8 cellular contexts compared by ENCODE assay signal in genomic region chr3:105986343-105986742, GRCh38.
DNase-seq lines count a peak whose midpoint lies in the region; ATAC-seq, FAIRE-seq and TF ChIP-seq lines count a peak whose summit lies in the region.
"Not testable (repeated sequence)": the region's sequence is repeated elsewhere in the genome, so short reads cannot be mapped to it uniquely, and the experiment has no call there.

No MANE protein-coding gene starts in this region.

- not testable (repeated sequence) for H3K9me3 ChIP-seq in A549; K562 (replicated peaks; ENCODE audit: control insufficient read depth, insufficient read depth, low read depth, low read length)

- not testable (repeated sequence) for H3K9ac ChIP-seq in K562 (ENCODE audit: insufficient read depth in 1 of 2, low read depth in 2 of 2, low read length in 2 of 2)

- H3K27me3 ChIP-seq in K562 (ENCODE audit: control insufficient read depth in 2 of 2, insufficient read depth in 2 of 2, low read length in 2 of 2), result not testable (repeated sequence)

- H3K4me3 ChIP-seq in A549, K562: not testable (repeated sequence)

- POLR2A ChIA-PET in A549 (lab: Yijun Ruan, JAX); K562 (lab: Yijun Ruan, JAX): not testable (repeated sequence)

- not testable (repeated sequence) for ATAC-seq in A549, K562
- ATAC-seq in activated naive CD8-positive, alpha-beta T cell treated with anti-CD3 and anti-CD28 coated beads, Interleukin-2, amount 50 U/mL, for 24 hours, result peak; percentile 52
- ATAC-seq in stimulated activated effector memory CD8-positive, alpha-beta T cell treated with anti-CD3 and anti-CD28 coated beads, Interleukin-12 subunit alpha, Interleukin-12 subunit beta, amount 100 ng/mL, for 72 hours, result peak; percentile 90

- H3K9me3 Mint-ChIP-seq in activated naive CD8-positive, alpha-beta T cell treated with anti-CD3 and anti-CD28 coated beads, Interleukin-2, amount 50 U/mL, for 24 hours, result peaks cover 53% of the 10 kb centered on the region
- peaks cover 12% of the 10 kb centered on the region for H3K9me3 Mint-ChIP-seq in stimulated activated effector memory CD8-positive, alpha-beta T cell treated with anti-CD3 and anti-CD28 coated beads, Interleukin-12 subunit alpha, Interleukin-12 subunit beta, amount 100 ng/mL, for 72 hours

- not testable (repeated sequence) for DNase-seq in A549 (ENCODE audit: low read depth in 1 of 2, low spot score in 1 of 2); GM12891 (ENCODE audit: insufficient read length, low spot score); GM18507 (ENCODE audit: extremely low spot score, insufficient read length, low read depth); HTR-8/SVneo (ENCODE audit: insufficient read length, low spot score); activated naive CD8-positive, alpha-beta T cell treated with anti-CD3 and anti-CD28 coated beads, Interleukin-2, amount 50 U/mL, for 24 hours; K562 (ENCODE audit: extremely low read depth in 1 of 4, low spot score in 3 of 4); stimulated activated effector memory CD8-positive, alpha-beta T cell treated with anti-CD3 and anti-CD28 coated beads, Interleukin-12 subunit alpha, Interleukin-12 subunit beta, amount 100 ng/mL, for 72 hours (ENCODE audit: low spot score in 2 of 2); urothelium cell line (ENCODE audit: low spot score)

- not testable (repeated sequence) for H2AFZ ChIP-seq in K562 (ENCODE audit: low read depth, low read length)

- H3K4me3 Mint-ChIP-seq in activated naive CD8-positive, alpha-beta T cell treated with anti-CD3 and anti-CD28 coated beads, Interleukin-2, amount 50 U/mL, for 24 hours, result not testable (repeated sequence)
- peak overlapping the region; percentile 20 for H3K4me3 Mint-ChIP-seq in stimulated activated effector memory CD8-positive, alpha-beta T cell treated with anti-CD3 and anti-CD28 coated beads, Interleukin-12 subunit alpha, Interleukin-12 subunit beta, amount 100 ng/mL, for 72 hours

- H3K27me3 Mint-ChIP-seq in activated naive CD8-positive, alpha-beta T cell treated with anti-CD3 and anti-CD28 coated beads, Interleukin-2, amount 50 U/mL, for 24 hours, result not testable (repeated sequence)

- H3K9me1 ChIP-seq in K562 (ENCODE audit: control insufficient read depth, insufficient read depth, low read length), result not testable (repeated sequence)

- not testable (repeated sequence) for H3K36me3 ChIP-seq in K562 (ENCODE audit: control insufficient read depth, insufficient read depth, low read length)

- WGBS in A549 (ENCODE audit: missing lambda C conversion rate), result 70% methylated on average over 2 of the region's 2 CpGs
- WGBS in K562 (ENCODE audit: insufficient coverage, low coverage, missing lambda C conversion rate), result 90% methylated on average over 1 of the region's 2 CpGs

- not testable (repeated sequence) for TF ChIP-seq EP300 in A549 (IDR thresholded peaks at IDR 0.05); K562 (IDR thresholded peaks at IDR 0.05; ENCODE audit: low read length)

- not testable (repeated sequence) for TF ChIP-seq RAD21 in A549 (conservative IDR thresholded peaks at IDR 0.05 in 1 of 2, IDR thresholded peaks at IDR 0.05 in 1 of 2); K562 (CRISPR knock-in tag; conservative IDR thresholded peaks at IDR 0.05 in 1 of 2, IDR thresholded peaks at IDR 0.05 in 1 of 2)

- H3K79me2 ChIP-seq in K562 (ENCODE audit: control insufficient read depth, insufficient read depth, low read length), result not testable (repeated sequence)

- not testable (repeated sequence) for H3K4me2 ChIP-seq in A549; K562 (ENCODE audit: insufficient read depth, low read length)

- H4K20me1 ChIP-seq in K562 (replicated peaks; ENCODE audit: control insufficient read depth, insufficient read depth, low read length), result not testable (repeated sequence)

- TF ChIP-seq CTCF in A549 (IDR thresholded peaks at IDR 0.05); K562 (IDR thresholded peaks at IDR 0.05 in 2 of 3, conservative IDR thresholded peaks at IDR 0.05 in 1 of 3; ENCODE audit: insufficient read depth in 2 of 3, low read depth in 1 of 3, low read length in 3 of 3): not testable (repeated sequence)

- peaks cover 40% of the 10 kb centered on the region for H3K4me1 Mint-ChIP-seq in activated naive CD8-positive, alpha-beta T cell treated with anti-CD3 and anti-CD28 coated beads, Interleukin-2, amount 50 U/mL, for 24 hours
- peaks cover 38% of the 10 kb centered on the region for H3K4me1 Mint-ChIP-seq in stimulated activated effector memory CD8-positive, alpha-beta T cell treated with anti-CD3 and anti-CD28 coated beads, Interleukin-12 subunit alpha, Interleukin-12 subunit beta, amount 100 ng/mL, for 72 hours

- intact Hi-C loops in K562 (cut with micrococcal nuclease), result not testable (repeated sequence)

- not testable (repeated sequence) for H3K27ac Mint-ChIP-seq in activated naive CD8-positive, alpha-beta T cell treated with anti-CD3 and anti-CD28 coated beads, Interleukin-2, amount 50 U/mL, for 24 hours; stimulated activated effector memory CD8-positive, alpha-beta T cell treated with anti-CD3 and anti-CD28 coated beads, Interleukin-12 subunit alpha, Interleukin-12 subunit beta, amount 100 ng/mL, for 72 hours

- CTCF ChIA-PET in A549 (lab: Yijun Ruan, JAX); K562 (lab: Yijun Ruan, JAX; ENCODE audit: low intra/inter-chr PET ratio): not testable (repeated sequence)

- TF ChIP-seq POLR2A in A549 (IDR thresholded peaks at IDR 0.05; ENCODE audit: low read length); GM12891 (IDR thresholded peaks at IDR 0.05; ENCODE audit: low read depth, low read length); K562 (conservative IDR thresholded peaks at IDR 0.05): not testable (repeated sequence)

- not testable (repeated sequence) for H3K4me1 ChIP-seq in A549; K562 (replicated peaks in 1 of 2; ENCODE audit: control insufficient read depth in 2 of 2, insufficient read depth in 2 of 2, low read length in 2 of 2)

- H3K36me3 Mint-ChIP-seq in activated naive CD8-positive, alpha-beta T cell treated with anti-CD3 and anti-CD28 coated beads, Interleukin-2, amount 50 U/mL, for 24 hours (ENCODE audit: low read depth), result peaks cover 17% of the 10 kb centered on the region
- H3K36me3 Mint-ChIP-seq in stimulated activated effector memory CD8-positive, alpha-beta T cell treated with anti-CD3 and anti-CD28 coated beads, Interleukin-12 subunit alpha, Interleukin-12 subunit beta, amount 100 ng/mL, for 72 hours, result not testable (repeated sequence)

- BruUV-seq in K562 (replicated peaks; lab: Mats Ljungman, UMichigan), result not testable (repeated sequence)

- FAIRE-seq in A549 (lab: Jason Lieb, UNC) (peak; percentile 93), GM12891 (lab: Jason Lieb, UNC) (peak; percentile 72), GM18507 (lab: Jason Lieb, UNC) (peak; percentile 24), HTR-8/SVneo (lab: Jason Lieb, UNC) (peak; percentile 66), K562 (lab: Jason Lieb, UNC) (peak; percentile 37), urothelium cell line (lab: Jason Lieb, UNC) (peak; percentile 71)

- not testable (repeated sequence) for H3K27ac ChIP-seq in A549; K562 (ENCODE audit: extremely low read depth, low read depth, low read length)

- in situ Hi-C loops in K562 (cut with MboI), result not testable (repeated sequence)
